28 cellular contexts compared by ENCODE assay signal in genomic region chr12:62562892-62563291, GRCh38.
DNase-seq lines count a peak whose midpoint lies in the region; ATAC-seq and TF ChIP-seq lines count a peak whose summit lies in the region.
"Had no signal": no experiment of that assay in that cellular context is flagged by ENCODE, and none has a peak within 500 bp of the region (broad histone marks: within the 10 kb centered on the region; RNA-seq: fewer than 3 reads in every experiment).

No MANE protein-coding gene starts in this region.

- no peak overlapping the region for H3K4me2 ChIP-seq in mammary epithelial cell (ENCODE audit: insufficient read depth, low read depth, low read length)

- H4K20me1 ChIP-seq in mammary epithelial cell (ENCODE audit: insufficient read depth, low read length), result no peaks in the 10 kb centered on the region

- no peak overlapping the region for H2AFZ ChIP-seq in mammary epithelial cell (ENCODE audit: low read depth, low read length)

- no TSS peak for BruUV-seq in MCF 10A (replicated peaks; lab: Mats Ljungman, UMichigan)
- no TSS peak for BruUV-seq in mammary epithelial cell (replicated peaks; lab: Mats Ljungman, UMichigan)
- BruUV-seq in Calu3 (replicated peaks; lab: Mats Ljungman, UMichigan), result no TSS peak

- H3K27ac ChIP-seq in breast epithelium (no peak overlapping the region), mammary epithelial cell (ENCODE audit: insufficient read depth, low read depth, low read length) (no peak overlapping the region)
- H3K27ac ChIP-seq: esophagus muscularis mucosa, lower lobe of right lung, ovary, right lobe of liver, suprapubic skin, vagina had no signal

- H3K9me3 Mint-ChIP-seq in MCF 10A (ENCODE audit: unreplicated experiment) (no peaks in the 10 kb centered on the region), Calu3 (ENCODE audit: low read depth, unreplicated experiment) (no peaks in the 10 kb centered on the region)
- H3K9me3 Mint-ChIP-seq: activated CD4-positive, alpha-beta memory T cell treated with anti-CD3 and anti-CD28 coated beads, Interleukin-2, amount 10 ng/mL, durations not matched to agents 7 days and 5 days had no signal

- ATAC-seq in GM21619 (IDR thresholded peaks at IDR 0.05; ENCODE audit: unreplicated experiment), result no peak
- ATAC-seq: GM12878, lower lobe of right lung, right lobe of liver had no signal

- no peaks in the 10 kb centered on the region for H3K4me1 ChIP-seq in breast epithelium
- H3K4me1 ChIP-seq in mammary epithelial cell (ENCODE audit: insufficient read depth, low read length), result no peaks in the 10 kb centered on the region
- H3K4me1 ChIP-seq: esophagus muscularis mucosa, lower lobe of right lung, right lobe of liver, suprapubic skin, vagina had no signal

- H3K36me3 ChIP-seq in breast epithelium, result peaks cover 23% of the 10 kb centered on the region
- peaks cover 20% of the 10 kb centered on the region for H3K36me3 ChIP-seq in mammary epithelial cell (ENCODE audit: insufficient read depth, low read length)
- H3K36me3 ChIP-seq: ovary had no signal

- H3K27me3 ChIP-seq in breast epithelium (no peaks in the 10 kb centered on the region), mammary epithelial cell (ENCODE audit: insufficient read depth, low read length) (no peaks in the 10 kb centered on the region)
- H3K27me3 ChIP-seq: esophagus muscularis mucosa, ovary, right lobe of liver, suprapubic skin, vagina had no signal

- H3K27me3 Mint-ChIP-seq in MCF 10A (ENCODE audit: insufficient read depth, unreplicated experiment) (no peaks in the 10 kb centered on the region), Calu3 (ENCODE audit: unreplicated experiment) (no peaks in the 10 kb centered on the region)
- H3K27me3 Mint-ChIP-seq: activated CD4-positive, alpha-beta memory T cell treated with anti-CD3 and anti-CD28 coated beads, Interleukin-2, amount 10 ng/mL, durations not matched to agents 7 days and 5 days had no signal

- peaks cover 49% of the 10 kb centered on the region for H3K36me3 Mint-ChIP-seq in MCF 10A (ENCODE audit: insufficient read depth, unreplicated experiment)
- H3K36me3 Mint-ChIP-seq in Calu3 (ENCODE audit: insufficient read depth, unreplicated experiment), result no peaks in the 10 kb centered on the region

- TF ChIP-seq POLR2A in breast epithelium (IDR thresholded peaks at IDR 0.05), result no peak

- H3K9ac ChIP-seq in mammary epithelial cell (ENCODE audit: insufficient read depth, low read length), result no peak overlapping the region

- CTCF ChIA-PET in MCF 10A (lab: Yijun Ruan, JAX) (interaction anchor here (0.8 to 1.5 kb wide), 3 partner anchors 19 to 235 kb away, joined by 3 to 5 read pairs (median 4); no protein-coding TSS in a partner anchor), mammary epithelial cell (lab: Charles Lee; ENCODE audit: low non-redundant PET) (no interaction called here), Calu3 (lab: Charles Lee) (no interaction called here)

- DNase-seq in MCF 10A (ENCODE audit: unreplicated experiment) (peak; percentile 26), breast epithelium (ENCODE audit: low spot score in 2 of 2) (no peak), mammary epithelial cell (peak; percentile 14), foreskin melanocyte (peak; percentile 30), stromal cell of bone marrow (ENCODE audit: low read depth) (peak; percentile 24), Calu3 (no peak), HuH-7.5 (ENCODE audit: low spot score) (no peak)
- DNase-seq: 8988T; activated CD4-positive, alpha-beta memory T cell treated with anti-CD3 and anti-CD28 coated beads, Interleukin-2, amount 10 ng/mL, durations not matched to agents 7 days and 5 days; activated CD4-positive, CD25-positive, alpha-beta regulatory T cell; activated gamma-delta T cell; activated T-cell treated with anti-CD3 and anti-CD28 coated beads for 4 hours; amniotic stem cell; effector CD4-positive, alpha-beta T cell; GDM1; islet precursor cell; Kasumi-1; lower lobe of right lung; NCI-H1105; NCI-H524 treated with DMSO at 0.1 percent for 48 hours; ovary; right lobe of liver; T-helper 9 cell had no signal

- 90% methylated on average over 2 of the region's 2 CpGs for WGBS in mammary epithelial cell (ENCODE audit: low coverage, missing lambda C conversion rate)

- no peak overlapping the region for H3K4me3 ChIP-seq in breast epithelium
- no peak overlapping the region for H3K4me3 ChIP-seq in mammary epithelial cell (replicated peaks in 1 of 3; ENCODE audit: insufficient read depth in 1 of 3, low read depth in 2 of 3, low read length in 3 of 3)
- H3K4me3 ChIP-seq: esophagus muscularis mucosa, GM12878, lower lobe of right lung, ovary, right lobe of liver, suprapubic skin, vagina had no signal

- TF ChIP-seq CTCF in MCF 10A (IDR thresholded peaks at IDR 0.05; ENCODE audit: unreplicated experiment) (no peak), breast epithelium (IDR thresholded peaks at IDR 0.05) (no peak), mammary epithelial cell (conservative IDR thresholded peaks at IDR 0.05 in 1 of 2, IDR thresholded peaks at IDR 0.05 in 1 of 2; ENCODE audit: extremely low read depth in 1 of 2, insufficient read depth in 1 of 2, low read depth in 1 of 2, low read length in 2 of 2) (no peak), Calu3 (IDR thresholded peaks at IDR 0.05; ENCODE audit: unreplicated experiment) (no peak)

- H3K4me3 Mint-ChIP-seq in MCF 10A (ENCODE audit: unreplicated experiment), result no peak overlapping the region
- H3K4me3 Mint-ChIP-seq in Calu3 (ENCODE audit: low read depth, unreplicated experiment), result no peak overlapping the region
- H3K4me3 Mint-ChIP-seq: activated CD4-positive, alpha-beta memory T cell treated with anti-CD3 and anti-CD28 coated beads, Interleukin-2, amount 10 ng/mL, durations not matched to agents 7 days and 5 days had no signal

- H3K9me3 ChIP-seq in breast epithelium, result no peaks in the 10 kb centered on the region
- H3K9me3 ChIP-seq in mammary epithelial cell (replicated peaks; ENCODE audit: insufficient read depth, low read length), result no peaks in the 10 kb centered on the region
- H3K9me3 ChIP-seq: esophagus muscularis mucosa, lower lobe of right lung, ovary, right lobe of liver, suprapubic skin, vagina had no signal

- in situ Hi-C loops in mammary epithelial cell (cut with MboI; ENCODE audit: low sequenced_read_pairs in 2 of 2), result no loop called here

- POLR2A ChIA-PET in MCF 10A (lab: Yijun Ruan, JAX), result no interaction called here

- no peak overlapping the region for H3K27ac Mint-ChIP-seq in MCF 10A (ENCODE audit: low read depth, unreplicated experiment)
- no peak overlapping the region for H3K27ac Mint-ChIP-seq in Calu3 (ENCODE audit: unreplicated experiment)
- H3K27ac Mint-ChIP-seq: activated CD4-positive, alpha-beta memory T cell treated with anti-CD3 and anti-CD28 coated beads, Interleukin-2, amount 10 ng/mL, durations not matched to agents 7 days and 5 days had no signal

- dilution Hi-C loops in mammary epithelial cell (cut with HindIII; ENCODE audit: low sequenced_read_pairs), result no loop called here

- intact Hi-C loops in MCF 10A (cut with micrococcal nuclease) (no loop called here), breast epithelium (cut with DNase I; ENCODE audit: low total_unique reads) (no loop called here), mammary epithelial cell (cut with micrococcal nuclease) (no loop called here), Calu3 (cut with micrococcal nuclease; ENCODE audit: unreplicated experiment) (no loop called here)

- H3K79me2 ChIP-seq in mammary epithelial cell (ENCODE audit: insufficient read depth, low read length), result no peaks in the 10 kb centered on the region

- H3K4me1 Mint-ChIP-seq in MCF 10A (ENCODE audit: insufficient read depth, unreplicated experiment) (no peaks in the 10 kb centered on the region), Calu3 (ENCODE audit: low read depth, unreplicated experiment) (no peaks in the 10 kb centered on the region)

Comparison
In these comparisons a context has a peak if more than half of its experiments do, and no peak if none do; other contexts are left out.
1. DNase-seq: peak in MCF 10A (single experiment), mammary epithelial cell (single experiment), foreskin melanocyte (single experiment) and stromal cell of bone marrow (single experiment); none in breast epithelium (0 of 2), Calu3 (single experiment) and HuH-7.5 (single experiment).